In the genomic region with DNA sequence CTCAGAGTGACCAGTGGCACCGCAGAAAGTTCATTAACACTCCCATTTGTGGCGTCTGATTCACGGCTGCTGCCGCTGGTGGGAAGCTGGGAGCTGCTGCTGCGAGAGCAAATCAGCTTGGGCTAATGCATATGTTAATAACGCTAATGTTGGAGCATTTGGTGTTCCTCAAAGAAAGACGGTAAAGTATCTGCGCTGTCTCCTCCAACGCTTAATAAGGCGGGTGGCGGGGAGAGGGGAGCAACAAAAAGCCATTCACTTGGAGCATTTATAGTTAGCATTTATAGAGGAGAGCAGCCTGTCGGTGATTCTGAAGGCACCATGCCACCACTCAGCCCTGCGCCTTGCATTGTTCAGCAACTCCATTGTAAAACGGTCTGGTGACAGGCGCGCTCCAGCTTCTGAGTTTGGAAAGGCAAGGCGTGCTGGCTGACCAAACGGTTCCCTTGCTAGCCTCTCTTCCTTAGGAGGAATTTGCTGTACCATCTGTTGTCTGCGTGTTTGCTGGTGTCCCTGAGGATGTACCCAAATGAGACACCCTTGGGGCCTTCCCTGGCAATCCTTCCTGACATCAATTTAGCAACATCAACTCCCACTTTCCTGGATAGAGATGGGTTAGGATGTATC, we compare ENCODE assay signal across 16 cellular contexts.
DNase-seq lines count a peak whose midpoint lies in the region; FAIRE-seq and TF ChIP-seq lines count a peak whose summit lies in the region.
"Had no signal": no experiment of that assay in that cellular context is flagged by ENCODE, and none has a peak within 500 bp of the region (broad histone marks: within the 10 kb centered on the region; RNA-seq: fewer than 3 reads in every experiment).

No MANE protein-coding gene starts in this region.

- TF ChIP-seq POLR2A in esophagus muscularis mucosa (IDR thresholded peaks at IDR 0.05; ENCODE audit: low read depth) (no peak), GM12892 (IDR thresholded peaks at IDR 0.05; ENCODE audit: low read depth, low read length) (no peak)

- H3K4me3 ChIP-seq in esophagus muscularis mucosa: no peak overlapping the region
- H3K4me3 ChIP-seq in ascending aorta: no peak overlapping the region
- no peak overlapping the region for H3K4me3 ChIP-seq in foreskin fibroblast (ENCODE audit: low read depth in 1 of 2, low read length in 2 of 2)
- H3K4me3 ChIP-seq: BLaER1, GM12878 had no signal

- H3K9me3 Mint-ChIP-seq in brain: peaks cover 0 to 3% (median 0%) of the 10 kb centered on the region in 5 experiments
- H3K9me3 Mint-ChIP-seq in neural crest cell: peaks cover 4% of the 10 kb centered on the region

- WGBS in esophagus muscularis mucosa: 86% methylated on average over 17 of the region's 19 CpGs

- H3K36me3 ChIP-seq in esophagus muscularis mucosa (no peaks in the 10 kb centered on the region), ascending aorta (no peaks in the 10 kb centered on the region)
- H3K36me3 ChIP-seq: BLaER1 had no signal

- H3K9me3 ChIP-seq in esophagus muscularis mucosa: no peaks in the 10 kb centered on the region
- no peaks in the 10 kb centered on the region for H3K9me3 ChIP-seq in ascending aorta
- H3K9me3 ChIP-seq: BLaER1, Caco-2 had no signal

- peak overlapping the region in 3 of 5 experiments; percentile 56 to 87 (median 85) for H3K27ac Mint-ChIP-seq in brain
- peak overlapping the region; percentile 47 for H3K27ac Mint-ChIP-seq in neural crest cell (ENCODE audit: unreplicated experiment)
- H3K27ac Mint-ChIP-seq: CD8-positive, alpha-beta memory T cell; IgD-negative memory B cell had no signal

- no peak for TF ChIP-seq CTCF in brain (conservative IDR thresholded peaks at IDR 0.05)
- TF ChIP-seq CTCF in esophagus muscularis mucosa (IDR thresholded peaks at IDR 0.05): no peak
- TF ChIP-seq CTCF in neural crest cell (conservative IDR thresholded peaks at IDR 0.05): no peak
- no peak for TF ChIP-seq CTCF in ascending aorta (IDR thresholded peaks at IDR 0.05)
- TF ChIP-seq CTCF in foreskin fibroblast (IDR thresholded peaks at IDR 0.05; ENCODE audit: low read depth, low read length): no peak

- intact Hi-C loops in esophagus muscularis mucosa (cut with DNase I) (no loop called here), ascending aorta (cut with DNase I) (no loop called here)

- in situ Hi-C loops in G401 (cut with HindIII; ENCODE audit: low sequenced_read_pairs): no loop called here

- H3K4me3 Mint-ChIP-seq in brain: peak overlapping the region in 1 of 5 experiments; percentile 56
- peak overlapping the region; percentile 58 for H3K4me3 Mint-ChIP-seq in neural crest cell
- H3K4me3 Mint-ChIP-seq: CD8-positive, alpha-beta memory T cell; IgD-negative memory B cell had no signal

- no peaks in the 10 kb centered on the region for H3K27me3 ChIP-seq in esophagus muscularis mucosa
- H3K27me3 ChIP-seq in ascending aorta: no peaks in the 10 kb centered on the region
- H3K27me3 ChIP-seq: BLaER1 had no signal

- TF ChIP-seq EP300 in esophagus muscularis mucosa (IDR thresholded peaks at IDR 0.05): no peak

- H3K27ac ChIP-seq in esophagus muscularis mucosa (replicated peaks in 1 of 4) (no peak overlapping the region), ascending aorta (no peak overlapping the region)
- H3K27ac ChIP-seq: BLaER1 had no signal

- no peaks in the 10 kb centered on the region for H3K36me3 Mint-ChIP-seq in brain
- H3K36me3 Mint-ChIP-seq in neural crest cell (ENCODE audit: low read depth): no peaks in the 10 kb centered on the region
- H3K36me3 Mint-ChIP-seq: CD8-positive, alpha-beta memory T cell; IgD-negative memory B cell had no signal

- no peaks in the 10 kb centered on the region for H3K4me1 ChIP-seq in esophagus muscularis mucosa
- H3K4me1 ChIP-seq in ascending aorta: no peaks in the 10 kb centered on the region
- H3K4me1 ChIP-seq: BLaER1 had no signal

- H3K4me1 Mint-ChIP-seq in brain (peaks cover 91% of the 10 kb centered on the region), neural crest cell (peaks cover 61% of the 10 kb centered on the region)
- H3K4me1 Mint-ChIP-seq: CD8-positive, alpha-beta memory T cell had no signal

- peak; percentile 8 for DNase-seq in G401 (ENCODE audit: low spot score)
- peak; percentile 68 for DNase-seq in esophagus muscularis mucosa (ENCODE audit: extremely low spot score)
- peak; percentile 4 for DNase-seq in neural crest cell (ENCODE audit: low read depth, low spot score)
- no peak for DNase-seq in ascending aorta (ENCODE audit: low spot score in 2 of 2)
- DNase-seq in NCI-H1436 treated with DMSO at 0.1 percent for 48 hours (lab: John Stamatoyannopoulos, UW): no peak
- no peak for DNase-seq in foreskin fibroblast
- no peak for DNase-seq in GM12892 (ENCODE audit: insufficient read length)
- DNase-seq: 8988T; AML-193; Caco-2; CD8-positive, alpha-beta memory T cell; H7 had no signal

- H3K27me3 Mint-ChIP-seq in brain: no peaks in the 10 kb centered on the region
- H3K27me3 Mint-ChIP-seq in neural crest cell (ENCODE audit: low read depth): no peaks in the 10 kb centered on the region
- H3K27me3 Mint-ChIP-seq: CD8-positive, alpha-beta memory T cell had no signal

- FAIRE-seq in GM12892 (lab: Jason Lieb, UNC): no peak
- FAIRE-seq: GM12878 had no signal

Comparison
In these comparisons a context has a peak if more than half of its experiments do, and no peak if none do; other contexts are left out.
1. DNase-seq: peak in G401 (single experiment), esophagus muscularis mucosa (single experiment) and neural crest cell (single experiment); none in ascending aorta (0 of 2), NCI-H1436 treated with DMSO at 0.1 percent for 48 hours (single experiment), foreskin fibroblast (0 of 2) and GM12892 (single experiment).